Comparison of ENCODE assay signal across 19 cellular contexts in the genomic region with DNA sequence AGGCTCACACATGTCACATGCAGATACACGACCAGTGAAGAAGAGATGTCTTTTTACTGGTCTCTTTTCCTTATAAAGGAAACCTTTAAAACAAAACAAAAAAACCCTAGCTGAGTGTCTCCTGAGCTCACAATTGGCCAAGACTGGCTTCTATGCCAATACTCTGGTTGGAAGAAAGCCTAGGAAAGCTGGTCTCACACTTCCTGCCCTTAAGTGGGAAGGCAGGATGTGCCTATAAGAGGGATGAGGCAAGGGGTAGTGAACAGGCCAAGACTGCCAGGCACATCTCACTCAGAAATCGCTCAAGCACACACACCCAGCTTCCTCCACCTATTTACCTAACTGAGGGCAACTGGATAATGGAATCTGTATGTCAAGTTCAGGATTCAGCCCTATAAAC. TPM values are rescaled to one million over a fixed set of nuclear protein-coding genes. Genes with fewer than 3 reads are reported as not detected.
DNase-seq lines count a peak whose midpoint lies in the region; ATAC-seq and TF ChIP-seq lines count a peak whose summit lies in the region.
"Had no signal": no experiment of that assay in that cellular context is flagged by ENCODE, and none has a peak within 500 bp of the region (broad histone marks: within the 10 kb centered on the region; RNA-seq: fewer than 3 reads in every experiment).

No MANE protein-coding gene starts in this region.

- H3K4me1 ChIP-seq in trophoblast cell (ENCODE audit: control insufficient read depth in 1 of 2, insufficient read depth in 2 of 2, low read length in 2 of 2) = no peaks in the 10 kb centered on the region
- no peaks in the 10 kb centered on the region for H3K4me1 ChIP-seq in CD8-positive, alpha-beta T cell (ENCODE audit: insufficient read depth, low read length)
- H3K4me1 ChIP-seq: left lung had no signal

- H3K4me3 ChIP-seq in MG63 (no peak overlapping the region), trophoblast cell (ENCODE audit: low read depth, low read length) (no peak overlapping the region)
- no peak overlapping the region for H3K4me3 ChIP-seq in CD8-positive, alpha-beta T cell (ENCODE audit: low read depth, low read length)
- H3K4me3 ChIP-seq: left lung, ovary had no signal

- H3K4me1 Mint-ChIP-seq in CD8-positive, alpha-beta T cell (ENCODE audit: low read depth) = no peaks in the 10 kb centered on the region
- H3K4me1 Mint-ChIP-seq: activated naive CD4-positive, alpha-beta T cell treated with anti-CD3 and anti-CD28 coated beads, Interleukin-2, amount 10 ng/mL, durations not matched to agents 7 days and 5 days; T-helper 17 cell had no signal

- no peak overlapping the region for H3K4me2 ChIP-seq in trophoblast cell (ENCODE audit: low read length)
- H3K4me2 ChIP-seq: KMS-11 had no signal

- no peak overlapping the region for H2BK120ac ChIP-seq in trophoblast cell (ENCODE audit: insufficient read depth, low read length, poor library complexity)

- no peak overlapping the region for H2BK5ac ChIP-seq in trophoblast cell (ENCODE audit: low read depth, low read length, poor library complexity)

- no peak overlapping the region for H2BK12ac ChIP-seq in trophoblast cell (ENCODE audit: low read length)

- no peak overlapping the region for H3K4me3 Mint-ChIP-seq in CD8-positive, alpha-beta T cell
- H3K4me3 Mint-ChIP-seq: activated naive CD4-positive, alpha-beta T cell treated with anti-CD3 and anti-CD28 coated beads, Interleukin-2, amount 10 ng/mL, durations not matched to agents 7 days and 5 days; stimulated activated effector memory CD8-positive, alpha-beta T cell treated with anti-CD3 and anti-CD28 coated beads, Interleukin-12 subunit alpha, Interleukin-12 subunit beta, amount 100 ng/mL, for 72 hours; T-helper 17 cell had no signal

- H3K36me3 ChIP-seq in MG63 = no peaks in the 10 kb centered on the region
- no peaks in the 10 kb centered on the region for H3K36me3 ChIP-seq in trophoblast cell (ENCODE audit: control insufficient read depth in 1 of 2, insufficient read depth in 2 of 2, low read length in 2 of 2)
- no peaks in the 10 kb centered on the region for H3K36me3 ChIP-seq in CD8-positive, alpha-beta T cell (ENCODE audit: insufficient read depth, low read length)
- H3K36me3 ChIP-seq: left lung, ovary had no signal

- ATAC-seq in GM19035 (IDR thresholded peaks at IDR 0.05; ENCODE audit: unreplicated experiment) (no peak), HG03097 (IDR thresholded peaks at IDR 0.05; ENCODE audit: low FRiP score, unreplicated experiment) (no peak)
- ATAC-seq in CD8-positive, alpha-beta T cell = no peak
- ATAC-seq: left lung; stimulated activated effector memory CD8-positive, alpha-beta T cell treated with anti-CD3 and anti-CD28 coated beads, Interleukin-12 subunit alpha, Interleukin-12 subunit beta, amount 100 ng/mL, for 72 hours; T-helper 17 cell had no signal

- DNase-seq in EH (ENCODE audit: low read depth) (peak; percentile 90), MG63 (peak; percentile 87), dermis blood vessel endothelial cell (peak; percentile 21), trophoblast cell (no peak), AML-193 (lab: John Stamatoyannopoulos, UW) (no peak)
- DNase-seq in CD8-positive, alpha-beta T cell = no peak
- DNase-seq: activated CD8-positive, alpha-beta memory T cell treated with anti-CD3 and anti-CD28 coated beads, Interleukin-2, amount 50 U/mL, for 48 hours; activated naive CD4-positive, alpha-beta T cell treated with anti-CD3 and anti-CD28 coated beads, Interleukin-2, amount 10 ng/mL, durations not matched to agents 7 days and 5 days; hypothalamus; left lung; NK-92 treated with Interleukin-12 subunit alpha and Interleukin-12 subunit beta, amount 100 ng/mL, for 24 hours; ovary; small intestine; T-helper 17 cell had no signal

- H3K27ac Mint-ChIP-seq in CD8-positive, alpha-beta T cell = no peak overlapping the region
- H3K27ac Mint-ChIP-seq: activated naive CD4-positive, alpha-beta T cell treated with anti-CD3 and anti-CD28 coated beads, Interleukin-2, amount 10 ng/mL, durations not matched to agents 7 days and 5 days; stimulated activated effector memory CD8-positive, alpha-beta T cell treated with anti-CD3 and anti-CD28 coated beads, Interleukin-12 subunit alpha, Interleukin-12 subunit beta, amount 100 ng/mL, for 72 hours; T-helper 17 cell had no signal

- H3K14ac ChIP-seq in trophoblast cell (ENCODE audit: low read length) = no peak overlapping the region

- H3K79me2 ChIP-seq in trophoblast cell (ENCODE audit: control insufficient read depth, insufficient read depth, low read length, poor library complexity) = no peaks in the 10 kb centered on the region

- no peaks in the 10 kb centered on the region for H3K79me1 ChIP-seq in trophoblast cell (ENCODE audit: low read length)

- H3K36me3 Mint-ChIP-seq in CD8-positive, alpha-beta T cell = no peaks in the 10 kb centered on the region
- H3K36me3 Mint-ChIP-seq: activated naive CD4-positive, alpha-beta T cell treated with anti-CD3 and anti-CD28 coated beads, Interleukin-2, amount 10 ng/mL, durations not matched to agents 7 days and 5 days; stimulated activated effector memory CD8-positive, alpha-beta T cell treated with anti-CD3 and anti-CD28 coated beads, Interleukin-12 subunit alpha, Interleukin-12 subunit beta, amount 100 ng/mL, for 72 hours had no signal

- intact Hi-C loops in CD8-positive, alpha-beta T cell (cut with DNase I, micrococcal nuclease) = no loop called here

- POLR2A ChIA-PET in CD8-positive, alpha-beta T cell (lab: Charles Lee) = no interaction called here

- no peak overlapping the region for H3K27ac ChIP-seq in trophoblast cell (ENCODE audit: low read depth, low read length)
- H3K27ac ChIP-seq in CD8-positive, alpha-beta T cell (ENCODE audit: low read depth, low read length) = no peak overlapping the region
- H3K27ac ChIP-seq: HL-60, KMS-11, left lung, ovary had no signal

- H3K9me3 ChIP-seq in MG63 = peaks cover 10% of the 10 kb centered on the region
- peaks cover 1% of the 10 kb centered on the region for H3K9me3 ChIP-seq in trophoblast cell (ENCODE audit: insufficient read depth, low read depth, low read length)
- H3K9me3 ChIP-seq in CD8-positive, alpha-beta T cell (ENCODE audit: low read length) = no peaks in the 10 kb centered on the region
- H3K9me3 ChIP-seq: left lung, ovary had no signal

- no peaks in the 10 kb centered on the region for H3K27me3 Mint-ChIP-seq in CD8-positive, alpha-beta T cell (ENCODE audit: low read depth)
- H3K27me3 Mint-ChIP-seq: T-helper 17 cell had no signal

- no peak overlapping the region for H4K91ac ChIP-seq in trophoblast cell (ENCODE audit: low read depth, low read length)

- H2AK5ac ChIP-seq in trophoblast cell (ENCODE audit: low read length) = no peak overlapping the region

- H3K4ac ChIP-seq in trophoblast cell (ENCODE audit: low read depth, low read length) = no peak overlapping the region

- CTCF ChIA-PET in CD8-positive, alpha-beta T cell (lab: Charles Lee) = no interaction called here

- no peaks in the 10 kb centered on the region for H3K9me3 Mint-ChIP-seq in CD8-positive, alpha-beta T cell
- H3K9me3 Mint-ChIP-seq: stimulated activated effector memory CD8-positive, alpha-beta T cell treated with anti-CD3 and anti-CD28 coated beads, Interleukin-12 subunit alpha, Interleukin-12 subunit beta, amount 100 ng/mL, for 72 hours had no signal

- H3K9ac ChIP-seq in trophoblast cell (ENCODE audit: low read length) = no peak overlapping the region
- H3K9ac ChIP-seq: KMS-11 had no signal

- H4K8ac ChIP-seq in trophoblast cell (ENCODE audit: low read depth, low read length) = no peak overlapping the region

- H3K18ac ChIP-seq in trophoblast cell (ENCODE audit: low read length) = no peak overlapping the region

- peak overlapping the region; percentile 61 for H3K23ac ChIP-seq in trophoblast cell (ENCODE audit: low read length)

- WGBS in trophoblast cell (ENCODE audit: extremely low coverage, insufficient coverage, insufficient read length) = no CpG with 5 or more reads among the region's 2 CpGs

- no peak for TF ChIP-seq CTCF in CD8-positive, alpha-beta T cell (IDR thresholded peaks at IDR 0.05)

- H3K27me3 ChIP-seq in MG63 (no peaks in the 10 kb centered on the region), trophoblast cell (ENCODE audit: insufficient read depth, low read length) (no peaks in the 10 kb centered on the region)
- H3K27me3 ChIP-seq in CD8-positive, alpha-beta T cell (ENCODE audit: insufficient read depth, low read length) = no peaks in the 10 kb centered on the region
- H3K27me3 ChIP-seq: left lung, ovary had no signal

- H2AFZ ChIP-seq in trophoblast cell (ENCODE audit: insufficient read depth, low read length, poor library complexity) = no peak overlapping the region

- H4K12ac ChIP-seq in trophoblast cell (ENCODE audit: low read depth, low read length) = no peak overlapping the region

RNA-seq across cellular contexts. Expression of a gene that starts 50.0 kb away (rescaled TPM):
- 42.3 and 46.9 TPM in 2 replicates for total RNA-seq in MG63 (2014; rRNA removed; shearing (Covaris generic); ENCODE audit: low replicate concordance)
- 83.3 and 93.6 TPM in 2 replicates for total RNA-seq in dermis blood vessel endothelial cell
- 13.0 and 14.5 TPM in 2 replicates for polyA plus RNA-seq in trophoblast cell (2013)
- total RNA-seq in CD8-positive, alpha-beta T cell = 1 to 10 TPM; 5.1 to 5.3 TPM

RNA-seq across cellular contexts. Expression of a gene that starts 54.7 kb away (rescaled TPM):
- 27.9 and 51.9 TPM in 2 replicates for total RNA-seq in MG63 (2014; rRNA removed; shearing (Covaris generic); ENCODE audit: low replicate concordance)
- 11.9 and 14.8 TPM in 2 replicates for total RNA-seq in dermis blood vessel endothelial cell
- polyA plus RNA-seq in trophoblast cell (2013) = 5.7 and 6.0 TPM in 2 replicates
- 1 to 10 TPM; 5.3 to 5.7 TPM for total RNA-seq in CD8-positive, alpha-beta T cell

Comparison
In these comparisons a context has a peak if more than half of its experiments do, and no peak if none do; other contexts are left out.
1. DNase-seq: peak in EH (single experiment), MG63 (single experiment) and dermis blood vessel endothelial cell (single experiment); none in trophoblast cell (0 of 2), AML-193 (0 of 2) and CD8-positive, alpha-beta T cell (0 of 7).